ENCODE assay signal across 8 cellular contexts in the genomic region with DNA sequence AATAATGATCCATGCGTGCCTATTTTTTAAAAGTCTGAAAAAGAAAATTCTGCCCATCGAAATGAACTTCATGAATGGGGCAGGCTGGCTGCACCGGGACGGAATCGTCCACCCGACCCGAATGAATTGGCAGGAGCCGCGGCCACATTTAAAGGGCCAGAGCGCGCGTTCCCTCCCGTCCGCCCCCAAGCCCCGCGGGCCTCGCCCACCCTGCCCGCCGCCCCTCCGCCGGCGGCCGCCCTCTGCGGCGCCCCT. TPM values are rescaled to one million over a fixed set of nuclear protein-coding genes. Genes with fewer than 3 reads are reported as not detected.
DNase-seq lines count a peak whose midpoint lies in the region; ATAC-seq and TF ChIP-seq lines count a peak whose summit lies in the region.

No MANE protein-coding gene starts in this region.

- no peaks in the 10 kb centered on the region for H3K36me3 ChIP-seq in iPS-15b (ENCODE audit: control insufficient read depth, insufficient read depth, low read length)
- no peaks in the 10 kb centered on the region for H3K36me3 ChIP-seq in tibial artery

- POLR2A ChIA-PET in activated CD8-positive, alpha-beta T cell treated with anti-CD3 and anti-CD28 coated beads for 36 hours (lab: Charles Lee): interaction anchor here (1.0 kb wide), 2 partner anchors 80 to 347 kb away, joined by 3 read pairs; no protein-coding TSS in a partner anchor

- no peak for DNase-seq in activated CD8-positive, alpha-beta T cell treated with anti-CD3 and anti-CD28 coated beads for 36 hours
- DNase-seq in tibial artery: no peak
- DNase-seq in SKM-1 treated with dmso at 0.1 percent for 144 hours (lab: John Stamatoyannopoulos, UW; ENCODE audit: unreplicated experiment): no peak
- DNase-seq in DMS53 treated with DMSO at 0.1 percent for 48 hours (lab: John Stamatoyannopoulos, UW; ENCODE audit: unreplicated experiment): no peak
- no peak for DNase-seq in RKO (ENCODE audit: low spot score)

- peaks cover 16% of the 10 kb centered on the region for H3K27me3 Mint-ChIP-seq in activated CD8-positive, alpha-beta T cell treated with anti-CD3 and anti-CD28 coated beads for 36 hours

- no peak overlapping the region for H3K27ac ChIP-seq in tibial artery

- H3K27ac Mint-ChIP-seq in activated CD8-positive, alpha-beta T cell treated with anti-CD3 and anti-CD28 coated beads for 36 hours: peak overlapping the region; percentile 96

- no peak overlapping the region for H3K9ac ChIP-seq in iPS-15b (ENCODE audit: low read depth, low read length)

- TF ChIP-seq CTCF in activated CD8-positive, alpha-beta T cell treated with anti-CD3 and anti-CD28 coated beads for 36 hours (IDR thresholded peaks at IDR 0.05): no peak
- no peak for TF ChIP-seq CTCF in tibial artery (IDR thresholded peaks at IDR 0.05)

- no peaks in the 10 kb centered on the region for H3K9me3 ChIP-seq in iPS-15b (ENCODE audit: control insufficient read depth, insufficient read depth, low read length)
- H3K9me3 ChIP-seq in tibial artery: no peaks in the 10 kb centered on the region

- H3K36me3 Mint-ChIP-seq in activated CD8-positive, alpha-beta T cell treated with anti-CD3 and anti-CD28 coated beads for 36 hours (ENCODE audit: low read depth): peaks cover 31% of the 10 kb centered on the region

- H3K27me3 ChIP-seq in iPS-15b (ENCODE audit: control insufficient read depth, insufficient read depth, low read length) (peaks cover 86% of the 10 kb centered on the region), tibial artery (peaks cover 9 to 99% of the 10 kb centered on the region in 2 donors)

- peaks cover 31% of the 10 kb centered on the region for H3K4me1 Mint-ChIP-seq in activated CD8-positive, alpha-beta T cell treated with anti-CD3 and anti-CD28 coated beads for 36 hours (ENCODE audit: low read depth)

- peak overlapping the region; percentile 53 for H3K4me3 ChIP-seq in iPS-15b (ENCODE audit: low read depth, low read length)
- peak overlapping the region; percentile 37 to 46 for H3K4me3 ChIP-seq in tibial artery

- ATAC-seq in GM18517 (IDR thresholded peaks at IDR 0.05; ENCODE audit: unreplicated experiment) (peak; percentile 9), HG02759 (IDR thresholded peaks at IDR 0.05; ENCODE audit: unreplicated experiment) (peak; percentile 10)
- ATAC-seq in activated CD8-positive, alpha-beta T cell treated with anti-CD3 and anti-CD28 coated beads for 36 hours: peak; percentile 1

- H3K4me1 ChIP-seq in iPS-15b (ENCODE audit: control insufficient read depth, insufficient read depth, low read length) (peaks cover 6% of the 10 kb centered on the region), tibial artery (peaks cover 0 to 68% (median 62%) of the 10 kb centered on the region in 4 donors)

- H3K4me3 Mint-ChIP-seq in activated CD8-positive, alpha-beta T cell treated with anti-CD3 and anti-CD28 coated beads for 36 hours: peak overlapping the region; percentile 89

- CTCF ChIA-PET in activated CD8-positive, alpha-beta T cell treated with anti-CD3 and anti-CD28 coated beads for 36 hours (lab: Charles Lee): interaction anchor here (2.1 kb wide), 1 partner anchor 12 kb away, joined by 7 read pairs; no protein-coding TSS in a partner anchor

- intact Hi-C loops in activated CD8-positive, alpha-beta T cell treated with anti-CD3 and anti-CD28 coated beads for 36 hours (cut with micrococcal nuclease): loop anchor here (10.0 kb wide), 2 partner anchors 351 to 1041 kb away; no protein-coding TSS in a partner anchor
- intact Hi-C loops in tibial artery (cut with DNase I; ENCODE audit: low total_unique reads): no loop called here

- no peaks in the 10 kb centered on the region for H3K9me3 Mint-ChIP-seq in activated CD8-positive, alpha-beta T cell treated with anti-CD3 and anti-CD28 coated beads for 36 hours

RNA-seq across cellular contexts. Expression of a gene that starts 0.3 kb away (rescaled TPM):
- 10 to 100 TPM; 24.4 to 27.2 TPM for total RNA-seq in activated CD8-positive, alpha-beta T cell treated with anti-CD3 and anti-CD28 coated beads for 36 hours
